In the genomic region with DNA sequence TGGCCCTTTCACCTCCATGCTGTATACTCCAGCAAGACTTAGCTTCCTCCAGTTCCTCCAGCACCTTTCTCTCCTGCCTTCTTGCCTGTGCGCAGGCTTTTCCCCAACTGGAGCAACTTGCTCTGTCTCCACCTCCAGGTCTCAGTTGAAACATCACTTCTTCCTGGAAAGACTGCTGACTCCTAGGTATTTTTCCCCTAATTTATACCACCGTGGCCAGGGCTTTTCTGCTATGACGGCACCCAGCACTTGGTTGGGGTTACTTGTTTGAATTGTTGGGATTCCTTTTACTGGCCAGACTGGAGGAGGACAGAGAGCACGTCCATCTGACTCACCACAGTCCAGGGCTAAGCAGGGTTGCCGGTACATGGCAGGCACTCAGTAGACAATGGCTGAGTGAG, we compare ENCODE assay signal across 10 cellular contexts.
DNase-seq lines count a peak whose midpoint lies in the region; ATAC-seq and TF ChIP-seq lines count a peak whose summit lies in the region.
"Had no signal": no experiment of that assay in that cellular context is flagged by ENCODE, and none has a peak within 500 bp of the region (broad histone marks: within the 10 kb centered on the region; RNA-seq: fewer than 3 reads in every experiment).

No MANE protein-coding gene starts in this region.

- no peak overlapping the region for H3K9ac ChIP-seq in GM23248

- no peak overlapping the region for H3K27ac ChIP-seq in GM23248
- H3K27ac ChIP-seq: heart left ventricle, WERI-Rb-1 had no signal

- H4K20me1 ChIP-seq in GM23248 (ENCODE audit: insufficient read depth): no peaks in the 10 kb centered on the region

- DNase-seq in GM23248 (peak; percentile 78), RPMI7951 (ENCODE audit: low read depth) (peak; percentile 67), fibroblast of mammary gland (ENCODE audit: low read depth) (peak; percentile 37), renal cortical epithelial cell (ENCODE audit: low read depth) (peak; percentile 99), DMS153 treated with DMSO at 0.1 percent for 48 hours (lab: John Stamatoyannopoulos, UW; ENCODE audit: unreplicated experiment) (no peak)
- DNase-seq in stimulated activated CD4-positive, alpha-beta T cell treated with anti-CD3 and anti-CD28 coated beads, Interleukin-12 subunit alpha, Interleukin-12 subunit beta, amount 100 ng/mL, for 4 hours: no peak
- DNase-seq: heart left ventricle, NCI-H1417 treated with DMSO at 0.1 percent for 48 hours, WERI-Rb-1 had no signal

- H3F3A ChIP-seq in GM23248 (ENCODE audit: insufficient read depth): no peaks in the 10 kb centered on the region

- no peaks in the 10 kb centered on the region for H3K9me2 ChIP-seq in GM23248 (ENCODE audit: insufficient read depth)

- no peaks in the 10 kb centered on the region for H3K36me3 ChIP-seq in GM23248 (ENCODE audit: low read depth)
- H3K36me3 ChIP-seq: heart left ventricle, WERI-Rb-1 had no signal

- peaks cover 8% of the 10 kb centered on the region for H3K4me1 ChIP-seq in GM23248 (ENCODE audit: insufficient read depth)
- H3K4me1 ChIP-seq: heart left ventricle had no signal

- H3K79me2 ChIP-seq in GM23248 (ENCODE audit: insufficient read depth): no peaks in the 10 kb centered on the region

- in situ Hi-C loops in GM23248 (cut with MboI): no loop called here

- no peak overlapping the region for H2AFZ ChIP-seq in GM23248

- H3K4me3 ChIP-seq in GM23248 (no peak overlapping the region), fibroblast of mammary gland (ENCODE audit: control insufficient read depth, low read depth, low read length) (no peak overlapping the region)
- H3K4me3 ChIP-seq: heart left ventricle had no signal

- H3K9me3 ChIP-seq in GM23248 (ENCODE audit: low read depth): no peaks in the 10 kb centered on the region
- H3K9me3 ChIP-seq: heart left ventricle had no signal

- peak overlapping the region; percentile 28 for H3K4me2 ChIP-seq in GM23248 (ENCODE audit: unreplicated experiment)

- peaks cover 74% of the 10 kb centered on the region for H3K27me3 ChIP-seq in GM23248 (replicated peaks; ENCODE audit: insufficient read depth)

- no peak for ATAC-seq in GM18519 (IDR thresholded peaks at IDR 0.05; ENCODE audit: low FRiP score, unreplicated experiment)
- ATAC-seq: heart left ventricle had no signal

- no peak for TF ChIP-seq CTCF in fibroblast of mammary gland (conservative IDR thresholded peaks at IDR 0.05; ENCODE audit: control insufficient read depth, insufficient read depth, low read depth, low read length)

- WGBS in GM23248 (ENCODE audit: low coverage in 1 of 2, low lambda C conversion rate in 2 of 2, missing lambda C conversion rate in 2 of 2), 2 experiments: 26 to 28% methylated on average over 5 of the region's 5 CpGs

Comparison
In these comparisons a context has a peak if more than half of its experiments do, and no peak if none do; other contexts are left out.
1. DNase-seq: peak in GM23248 (single experiment), RPMI7951 (single experiment), fibroblast of mammary gland (single experiment) and renal cortical epithelial cell (single experiment); none in DMS153 treated with DMSO at 0.1 percent for 48 hours (single experiment) and stimulated activated CD4-positive, alpha-beta T cell treated with anti-CD3 and anti-CD28 coated beads, Interleukin-12 subunit alpha, Interleukin-12 subunit beta, amount 100 ng/mL, for 4 hours (single experiment).